Comparison of ENCODE assay signal across 21 cellular contexts in the genomic region with DNA sequence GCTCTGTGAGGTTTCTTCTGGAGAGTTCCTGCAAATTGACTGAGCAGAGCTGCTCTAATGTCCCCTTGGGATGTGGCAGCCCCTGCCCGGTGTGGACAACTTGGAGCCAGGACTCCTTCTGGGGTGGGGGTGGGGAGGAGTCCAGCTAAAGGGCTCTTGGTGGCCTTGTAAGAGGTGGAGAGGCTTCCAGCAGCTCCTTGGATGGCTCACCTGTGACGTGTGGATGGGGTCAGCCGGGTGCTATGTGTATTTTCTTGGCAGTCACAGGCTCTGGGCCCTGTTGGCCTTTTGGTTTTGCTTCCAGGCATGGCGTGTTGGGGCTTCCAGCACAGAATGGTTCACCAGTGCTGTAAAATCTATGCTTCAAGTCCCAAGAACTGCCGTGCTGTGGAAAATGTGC. TPM values are rescaled to one million over a fixed set of nuclear protein-coding genes. Genes with fewer than 3 reads are reported as not detected.
A peak's percentile ranks its signal among the peaks of the same experiment; 100 is the strongest.
DNase-seq lines count a peak whose midpoint lies in the region; ATAC-seq and TF ChIP-seq lines count a peak whose summit lies in the region.
"Had no signal": no experiment of that assay in that cellular context is flagged by ENCODE, and none has a peak within 500 bp of the region (broad histone marks: within the 10 kb centered on the region; RNA-seq: fewer than 3 reads in every experiment).

No MANE protein-coding gene starts in this region.

- 83 to 93% methylated on average over 5 of the region's 5 CpGs for WGBS in tibial nerve, 2 donors

- TF ChIP-seq POLR2A in tibial nerve (IDR thresholded peaks at IDR 0.05) = no peak

- H3K27me3 ChIP-seq in CD4-positive, alpha-beta T cell (ENCODE audit: control insufficient read depth, insufficient read depth, low read length) = no peaks in the 10 kb centered on the region
- H3K27me3 ChIP-seq in tibial nerve = no peaks in the 10 kb centered on the region
- H3K27me3 ChIP-seq: tibial artery had no signal

- no peak for TF ChIP-seq EP300 in tibial nerve (IDR thresholded peaks at IDR 0.05)

- no peak overlapping the region for H3K27ac ChIP-seq in CD4-positive, alpha-beta T cell (ENCODE audit: low read depth, low read length)
- peak overlapping the region in 2 of 4 donors; percentile 33 to 84 for H3K27ac ChIP-seq in tibial nerve
- H3K27ac ChIP-seq: tibial artery had no signal

- TF ChIP-seq CTCF in CD4-positive, alpha-beta T cell (IDR thresholded peaks at IDR 0.05) = no peak
- no peak for TF ChIP-seq CTCF in progenitor cell of endocrine pancreas (IDR thresholded peaks at IDR 0.05; ENCODE audit: unreplicated experiment)
- no peak for TF ChIP-seq CTCF in tibial nerve (IDR thresholded peaks at IDR 0.05)

- no peaks in the 10 kb centered on the region for H3K9me3 Mint-ChIP-seq in CD4-positive, alpha-beta T cell
- H3K9me3 Mint-ChIP-seq in activated T-helper 17 cell treated with anti-CD3 and anti-CD28 coated beads, Interleukin-2, amount 50 U/mL, for 72 hours = no peaks in the 10 kb centered on the region
- H3K9me3 Mint-ChIP-seq in progenitor cell of endocrine pancreas (ENCODE audit: low read depth) = no peaks in the 10 kb centered on the region

- no peak overlapping the region for H3K4me3 Mint-ChIP-seq in CD4-positive, alpha-beta T cell
- H3K4me3 Mint-ChIP-seq in activated T-helper 17 cell treated with anti-CD3 and anti-CD28 coated beads, Interleukin-2, amount 50 U/mL, for 72 hours = no peak overlapping the region
- no peak overlapping the region for H3K4me3 Mint-ChIP-seq in progenitor cell of endocrine pancreas (ENCODE audit: low read depth)

- CTCF ChIA-PET in CD4-positive, alpha-beta T cell (lab: Charles Lee) = no interaction called here

- peak overlapping the region; percentile 27 for H3K27ac Mint-ChIP-seq in CD4-positive, alpha-beta T cell
- peak overlapping the region; percentile 84 for H3K27ac Mint-ChIP-seq in activated T-helper 17 cell treated with anti-CD3 and anti-CD28 coated beads, Interleukin-2, amount 50 U/mL, for 72 hours
- H3K27ac Mint-ChIP-seq in progenitor cell of endocrine pancreas = peak overlapping the region; percentile 72

- peaks cover 15% of the 10 kb centered on the region for H3K4me1 Mint-ChIP-seq in CD4-positive, alpha-beta T cell (ENCODE audit: low read depth)
- peaks cover 10% of the 10 kb centered on the region for H3K4me1 Mint-ChIP-seq in activated T-helper 17 cell treated with anti-CD3 and anti-CD28 coated beads, Interleukin-2, amount 50 U/mL, for 72 hours
- H3K4me1 Mint-ChIP-seq in progenitor cell of endocrine pancreas (ENCODE audit: low read depth) = peaks cover 21% of the 10 kb centered on the region

- POLR2A ChIA-PET in CD4-positive, alpha-beta T cell (lab: Charles Lee) = no interaction called here

- intact Hi-C loops in CD4-positive, alpha-beta T cell (cut with DNase I, micrococcal nuclease) = no loop called here

- peaks cover 0 to 18% (median 0%) of the 10 kb centered on the region in 3 donors for H3K36me3 ChIP-seq in tibial nerve

- H3K36me3 Mint-ChIP-seq in CD4-positive, alpha-beta T cell (ENCODE audit: low read depth) = peaks cover 85% of the 10 kb centered on the region
- H3K36me3 Mint-ChIP-seq in activated T-helper 17 cell treated with anti-CD3 and anti-CD28 coated beads, Interleukin-2, amount 50 U/mL, for 72 hours (ENCODE audit: low read depth) = peaks cover 80% of the 10 kb centered on the region
- H3K36me3 Mint-ChIP-seq in progenitor cell of endocrine pancreas (ENCODE audit: insufficient read depth) = peaks cover 7% of the 10 kb centered on the region

- DNase-seq in CD4-positive, alpha-beta T cell = no peak
- DNase-seq in left lobe of liver (ENCODE audit: low spot score) (no peak), progenitor cell of endocrine pancreas (ENCODE audit: low spot score, unreplicated experiment) (no peak), tibial nerve (ENCODE audit: low spot score in 2 of 2) (no peak), T-helper 9 cell (no peak)
- DNase-seq: activated gamma-delta T cell, anterior cingulate cortex, cerebellar nuclear complex, GOT3, hippocampal formation, Kasumi-1, NCI-H1092, NCI-H2081, NCI-H510A, right cardiac atrium, T1000 had no signal

- no peak for ATAC-seq in CD4-positive, alpha-beta T cell (ENCODE audit: poor library complexity)
- no peak for ATAC-seq in activated T-helper 17 cell treated with anti-CD3 and anti-CD28 coated beads, Interleukin-2, amount 50 U/mL, for 72 hours (replicated peaks)
- ATAC-seq in left lobe of liver (peak; percentile 48), HG02938 (IDR thresholded peaks at IDR 0.05; ENCODE audit: unreplicated experiment) (no peak), GM19328 (IDR thresholded peaks at IDR 0.05; ENCODE audit: unreplicated experiment) (no peak)
- ATAC-seq: activated CD4-positive, CD25-positive, alpha-beta regulatory T cell treated with anti-CD3 and anti-CD28 coated beads, Interleukin-2, amount 50 U/mL, for 24 hours; right cardiac atrium had no signal

- H3K4me3 ChIP-seq in tibial nerve = no peak overlapping the region
- H3K4me3 ChIP-seq: tibial artery had no signal

- H3K4me1 ChIP-seq in tibial nerve = peaks cover 0 to 67% (median 12%) of the 10 kb centered on the region in 4 donors

- H3K9me3 ChIP-seq in CD4-positive, alpha-beta T cell (ENCODE audit: control insufficient read depth, low read length) = no peaks in the 10 kb centered on the region
- no peaks in the 10 kb centered on the region for H3K9me3 ChIP-seq in tibial nerve
- H3K9me3 ChIP-seq: tibial artery had no signal

- H3K27me3 Mint-ChIP-seq in CD4-positive, alpha-beta T cell = no peaks in the 10 kb centered on the region
- no peaks in the 10 kb centered on the region for H3K27me3 Mint-ChIP-seq in activated T-helper 17 cell treated with anti-CD3 and anti-CD28 coated beads, Interleukin-2, amount 50 U/mL, for 72 hours
- H3K27me3 Mint-ChIP-seq in progenitor cell of endocrine pancreas = no peaks in the 10 kb centered on the region

RNA-seq across cellular contexts. Expression of gene TRAPPC10, which starts 38.2 kb away (rescaled TPM):
- 100 to 1,000 TPM in 1 of 2 experiments, 10 to 100 TPM in 1; 98.1 to 101 TPM for total RNA-seq in CD4-positive, alpha-beta T cell
- total RNA-seq in activated T-helper 17 cell treated with anti-CD3 and anti-CD28 coated beads, Interleukin-2, amount 50 U/mL, for 72 hours = 10 to 100 TPM; 48.5 to 72.8 TPM
- total RNA-seq in left lobe of liver (21.2 TPM), progenitor cell of endocrine pancreas (40.4 and 42.7 TPM in 2 replicates), tibial nerve (10 to 100 TPM; 27.7 to 53.8 (median 38.4) TPM)

RNA-seq across cellular contexts. Expression of gene PWP2, which starts 56.9 kb away (rescaled TPM):
- total RNA-seq in CD4-positive, alpha-beta T cell = 10 to 100 TPM; 38.0 to 40.6 TPM
- 10 to 100 TPM; 40.4 to 42.0 TPM for total RNA-seq in activated T-helper 17 cell treated with anti-CD3 and anti-CD28 coated beads, Interleukin-2, amount 50 U/mL, for 72 hours
- total RNA-seq in left lobe of liver (4.8 TPM), progenitor cell of endocrine pancreas (5.3 and 7.0 TPM in 2 replicates), tibial nerve (10 to 100 TPM in 3 of 4 donors, 1 to 10 TPM in 1; 4.7 to 22.0 (median 14.2) TPM)

Comparison
In these comparisons a context has a peak if more than half of its experiments do, and no peak if none do; other contexts are left out.
1. H3K27ac Mint-ChIP-seq: peak in every context shown above with its lines; median percentile 84 in activated T-helper 17 cell treated with anti-CD3 and anti-CD28 coated beads, Interleukin-2, amount 50 U/mL, for 72 hours; 72 in progenitor cell of endocrine pancreas; 27 in CD4-positive, alpha-beta T cell.